In genomic region chr16:27718136-27718766, GRCh38 we compare ENCODE assay signal across 1 cellular context.
TF ChIP-seq lines count a peak whose summit lies in the region.

No MANE protein-coding gene starts in this region.

TF ChIP-seq in H1, 55 proteins besides CTCF, POLR2A, EP300 and RAD21 (continued from another document):
- TF ChIP-seq JUN (IDR thresholded peaks at IDR 0.05; ENCODE audit: low read depth, low read length) (no peak), CTBP2 (IDR thresholded peaks at IDR 0.05; ENCODE audit: borderline replicate concordance, insufficient read depth, insufficient read length, low read length) (no peak), ATF3 (IDR thresholded peaks at IDR 0.05; ENCODE audit: insufficient read depth, low read depth, low read length) (no peak), SIN3A (conservative IDR thresholded peaks at IDR 0.05 in 1 of 2, IDR thresholded peaks at IDR 0.05 in 1 of 2; ENCODE audit: low read depth in 1 of 2, low read length in 2 of 2) (no peak), BACH1 (IDR thresholded peaks at IDR 0.05; ENCODE audit: low read length) (no peak), PHF8 (conservative IDR thresholded peaks at IDR 0.05; ENCODE audit: low read depth, low read length) (no peak), MAFK (IDR thresholded peaks at IDR 0.05; ENCODE audit: low read depth, low read length) (no peak), POLR2AphosphoS5 (IDR thresholded peaks at IDR 0.05; ENCODE audit: low read depth, low read length) (no peak), TBP (IDR thresholded peaks at IDR 0.05; ENCODE audit: low read depth, low read length) (no peak), CHD7 (IDR thresholded peaks at IDR 0.05; ENCODE audit: insufficient replicate concordance, low read length) (no peak), KDM1A (IDR thresholded peaks at IDR 0.05; ENCODE audit: borderline replicate concordance, low read length) (no peak)
- TF ChIP-seq, protein P1, sequence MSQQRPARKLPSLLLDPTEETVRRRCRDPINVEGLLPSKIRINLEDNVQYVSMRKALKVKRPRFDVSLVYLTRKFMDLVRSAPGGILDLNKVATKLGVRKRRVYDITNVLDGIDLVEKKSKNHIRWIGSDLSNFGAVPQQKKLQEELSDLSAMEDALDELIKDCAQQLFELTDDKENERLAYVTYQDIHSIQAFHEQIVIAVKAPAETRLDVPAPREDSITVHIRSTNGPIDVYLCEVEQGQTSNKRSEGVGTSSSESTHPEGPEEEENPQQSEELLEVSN (IDR thresholded peaks at IDR 0.05) = no peak
